ENCODE assay signal across 8 cellular contexts in the genomic region with DNA sequence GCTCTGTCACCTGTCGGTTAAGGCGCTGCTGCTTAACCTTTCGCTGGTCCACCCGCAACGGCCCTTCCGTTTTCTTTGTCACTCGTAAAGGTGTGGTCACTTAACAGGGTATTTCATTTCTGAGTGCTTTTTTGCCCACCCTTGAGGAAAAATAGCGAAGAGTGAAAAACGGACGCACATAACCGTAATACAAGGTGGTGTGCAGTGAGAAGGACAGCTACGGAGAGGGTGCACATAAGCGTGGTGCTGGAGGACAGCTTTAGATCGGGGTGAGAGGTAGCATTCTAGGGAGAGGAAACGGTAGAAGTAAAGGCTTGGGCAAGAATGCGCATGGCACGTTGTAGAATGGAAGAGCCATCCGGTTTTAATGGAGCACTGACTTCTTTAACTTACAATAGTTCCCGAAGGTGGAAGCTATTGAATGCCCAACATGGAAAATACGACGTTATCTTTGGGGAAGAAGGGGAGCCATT. TPM values are rescaled to one million over a fixed set of nuclear protein-coding genes. Genes with fewer than 3 reads are reported as not detected.
A peak's percentile ranks its signal among the peaks of the same experiment; 100 is the strongest.
DNase-seq lines count a peak whose midpoint lies in the region; ATAC-seq, FAIRE-seq and TF ChIP-seq lines count a peak whose summit lies in the region.

No MANE protein-coding gene starts in this region.

- peaks cover 31% of the 10 kb centered on the region for H3K4me1 ChIP-seq in A549
- H3K4me1 ChIP-seq in KMS-11 (ENCODE audit: low read depth, poor library complexity, severe bottlenecking), result peaks cover 40% of the 10 kb centered on the region

- FAIRE-seq in A549 (lab: Jason Lieb, UNC), result no peak

- H3K4me3 ChIP-seq in A549 (peak overlapping the region; percentile 87), KMS-11 (IDR thresholded peaks at IDR 0.05; ENCODE audit: insufficient read depth, low read depth, low read length) (peak overlapping the region; percentile 77), iPS-18c (ENCODE audit: insufficient read depth, low read depth, low read length) (peak overlapping the region; percentile 96)

- H3K36me3 Mint-ChIP-seq in activated naive CD4-positive, alpha-beta T cell treated with anti-CD3 and anti-CD28 coated beads, Interleukin-2, amount 50 U/mL, for 24 hours, result peaks cover 12% of the 10 kb centered on the region

- no peaks in the 10 kb centered on the region for H3K27me3 ChIP-seq in KMS-11 (ENCODE audit: insufficient read depth, low read depth)

- DNase-seq in A549 (ENCODE audit: low read depth in 1 of 2, low spot score in 1 of 2) (no peak), left lobe of liver (ENCODE audit: low spot score) (no peak)
- DNase-seq in stimulated activated naive CD8-positive, alpha-beta T cell treated with anti-CD3 and anti-CD28 coated beads, Interleukin-15, amount 100 ng/mL, for 72 hours, result peak; percentile 20 to 31

- peak overlapping the region; percentile 88 to 98 for H3K27ac ChIP-seq in A549
- peak overlapping the region; percentile 88 for H3K27ac ChIP-seq in KMS-11

- CTCF ChIA-PET in A549 (lab: Yijun Ruan, JAX), result interaction anchor here (1.8 kb wide), 1 partner anchor 12 kb away, joined by 7 read pairs; no protein-coding TSS in a partner anchor

- TF ChIP-seq CTCF in A549 (IDR thresholded peaks at IDR 0.05), result no peak
- TF ChIP-seq CTCF in KMS-11 (conservative IDR thresholded peaks at IDR 0.05; ENCODE audit: low read depth, low read length), result no peak

- peak overlapping the region; percentile 96 for H3K9ac ChIP-seq in KMS-11

- peaks cover 22% of the 10 kb centered on the region for H4K20me1 ChIP-seq in KMS-11 (ENCODE audit: insufficient read depth)

- H3K9me3 ChIP-seq in A549, result no peaks in the 10 kb centered on the region
- no peaks in the 10 kb centered on the region for H3K9me3 ChIP-seq in iPS-18c (ENCODE audit: control insufficient read depth, insufficient read depth, low read length)

- peak overlapping the region; percentile 77 for H3K27ac Mint-ChIP-seq in activated naive CD4-positive, alpha-beta T cell treated with anti-CD3 and anti-CD28 coated beads, Interleukin-2, amount 50 U/mL, for 24 hours
- peak overlapping the region; percentile 100 for H3K27ac Mint-ChIP-seq in stimulated activated naive CD8-positive, alpha-beta T cell treated with anti-CD3 and anti-CD28 coated beads, Interleukin-15, amount 100 ng/mL, for 72 hours

- no peak for TF ChIP-seq EP300 in A549 (IDR thresholded peaks at IDR 0.05)

- no peaks in the 10 kb centered on the region for H3K9me3 Mint-ChIP-seq in activated naive CD4-positive, alpha-beta T cell treated with anti-CD3 and anti-CD28 coated beads, Interleukin-2, amount 50 U/mL, for 24 hours
- no peaks in the 10 kb centered on the region for H3K9me3 Mint-ChIP-seq in stimulated activated naive CD8-positive, alpha-beta T cell treated with anti-CD3 and anti-CD28 coated beads, Interleukin-15, amount 100 ng/mL, for 72 hours

- no peaks in the 10 kb centered on the region for H3K27me3 Mint-ChIP-seq in activated naive CD4-positive, alpha-beta T cell treated with anti-CD3 and anti-CD28 coated beads, Interleukin-2, amount 50 U/mL, for 24 hours
- H3K27me3 Mint-ChIP-seq in stimulated activated naive CD8-positive, alpha-beta T cell treated with anti-CD3 and anti-CD28 coated beads, Interleukin-15, amount 100 ng/mL, for 72 hours, result no peaks in the 10 kb centered on the region

- H2AFZ ChIP-seq in KMS-11 (ENCODE audit: low read depth), result peak overlapping the region; percentile 96

- ATAC-seq in A549 (peak in 1 of 2 experiments; percentile 10; a peak in 3 of 6 replicates), GM18511 (IDR thresholded peaks at IDR 0.05; ENCODE audit: unreplicated experiment) (peak; percentile 14), HG02763 (IDR thresholded peaks at IDR 0.05; ENCODE audit: unreplicated experiment) (no peak), left lobe of liver (no peak)
- ATAC-seq in stimulated activated naive CD8-positive, alpha-beta T cell treated with anti-CD3 and anti-CD28 coated beads, Interleukin-15, amount 100 ng/mL, for 72 hours, result peak; percentile 56

- peak overlapping the region; percentile 97 for H3K4me3 Mint-ChIP-seq in activated naive CD4-positive, alpha-beta T cell treated with anti-CD3 and anti-CD28 coated beads, Interleukin-2, amount 50 U/mL, for 24 hours
- H3K4me3 Mint-ChIP-seq in stimulated activated naive CD8-positive, alpha-beta T cell treated with anti-CD3 and anti-CD28 coated beads, Interleukin-15, amount 100 ng/mL, for 72 hours, result peak overlapping the region; percentile 86 to 98

- TF ChIP-seq POLR2A in A549 (IDR thresholded peaks at IDR 0.05; ENCODE audit: low read length), result no peak

- H3K4me1 Mint-ChIP-seq in activated naive CD4-positive, alpha-beta T cell treated with anti-CD3 and anti-CD28 coated beads, Interleukin-2, amount 50 U/mL, for 24 hours, result peaks cover 64% of the 10 kb centered on the region
- H3K4me1 Mint-ChIP-seq in stimulated activated naive CD8-positive, alpha-beta T cell treated with anti-CD3 and anti-CD28 coated beads, Interleukin-15, amount 100 ng/mL, for 72 hours, result peaks cover 68% of the 10 kb centered on the region

- POLR2A ChIA-PET in A549 (lab: Yijun Ruan, JAX), result interaction anchor here (0.9 to 3.6 kb wide), 4 partner anchors 9 to 172 kb away, joined by 4 to 29 read pairs (median 10); partner anchors contain the start of gene MARCHF6

- H3K4me2 ChIP-seq in A549, result peak overlapping the region; percentile 97
- H3K4me2 ChIP-seq in KMS-11, result peak overlapping the region; percentile 96

- H3K36me3 ChIP-seq in KMS-11 (ENCODE audit: insufficient read depth), result peaks cover 23% of the 10 kb centered on the region; the same call in 1 of the 2 replicates

- WGBS in A549 (ENCODE audit: missing lambda C conversion rate), result 3% methylated on average over 21 of the region's 21 CpGs

- TF ChIP-seq RAD21 in A549 (conservative IDR thresholded peaks at IDR 0.05 in 1 of 2, IDR thresholded peaks at IDR 0.05 in 1 of 2), result no peak

- peaks cover 88% of the 10 kb centered on the region for H3K79me2 ChIP-seq in KMS-11 (ENCODE audit: insufficient read depth, low read depth)

TF ChIP-seq in A549, 52 proteins besides CTCF, POLR2A, EP300 and RAD21 (continues in another document):
- TF ChIP-seq KDM5A (IDR thresholded peaks at IDR 0.05), result no peak
- TF ChIP-seq HOXB13 (CRISPR knock-in tag; IDR thresholded peaks at IDR 0.05; ENCODE audit: low read depth), result no peak
- TF ChIP-seq CEBPB (IDR thresholded peaks at IDR 0.05), result no peak
- TF ChIP-seq ZC3H11A (IDR thresholded peaks at IDR 0.05), result no peak; the same call in 1 of the 2 replicates
- TF ChIP-seq, protein P1, sequence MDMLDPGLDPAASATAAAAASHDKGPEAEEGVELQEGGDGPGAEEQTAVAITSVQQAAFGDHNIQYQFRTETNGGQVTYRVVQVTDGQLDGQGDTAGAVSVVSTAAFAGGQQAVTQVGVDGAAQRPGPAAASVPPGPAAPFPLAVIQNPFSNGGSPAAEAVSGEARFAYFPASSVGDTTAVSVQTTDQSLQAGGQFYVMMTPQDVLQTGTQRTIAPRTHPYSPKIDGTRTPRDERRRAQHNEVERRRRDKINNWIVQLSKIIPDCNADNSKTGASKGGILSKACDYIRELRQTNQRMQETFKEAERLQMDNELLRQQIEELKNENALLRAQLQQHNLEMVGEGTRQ (IDR thresholded peaks at IDR 0.05), result no peak
- no peak for TF ChIP-seq MYC (IDR thresholded peaks at IDR 0.05; ENCODE audit: borderline replicate concordance, low read length)
- no peak for TF ChIP-seq NFE2L2 (conservative IDR thresholded peaks at IDR 0.05; ENCODE audit: low read length)
- TF ChIP-seq POLR2AphosphoS2 (conservative IDR thresholded peaks at IDR 0.05; ENCODE audit: low read length), result no peak
- TF ChIP-seq RARB (CRISPR knock-in tag; IDR thresholded peaks at IDR 0.05), result no peak
- TF ChIP-seq CBX8 (IDR thresholded peaks at IDR 0.05), result no peak
- TF ChIP-seq ZSCAN20 (CRISPR knock-in tag; IDR thresholded peaks at IDR 0.05), result no peak
- no peak for TF ChIP-seq EHMT2 (IDR thresholded peaks at IDR 0.05; ENCODE audit: low read depth)
- TF ChIP-seq, protein P2, sequence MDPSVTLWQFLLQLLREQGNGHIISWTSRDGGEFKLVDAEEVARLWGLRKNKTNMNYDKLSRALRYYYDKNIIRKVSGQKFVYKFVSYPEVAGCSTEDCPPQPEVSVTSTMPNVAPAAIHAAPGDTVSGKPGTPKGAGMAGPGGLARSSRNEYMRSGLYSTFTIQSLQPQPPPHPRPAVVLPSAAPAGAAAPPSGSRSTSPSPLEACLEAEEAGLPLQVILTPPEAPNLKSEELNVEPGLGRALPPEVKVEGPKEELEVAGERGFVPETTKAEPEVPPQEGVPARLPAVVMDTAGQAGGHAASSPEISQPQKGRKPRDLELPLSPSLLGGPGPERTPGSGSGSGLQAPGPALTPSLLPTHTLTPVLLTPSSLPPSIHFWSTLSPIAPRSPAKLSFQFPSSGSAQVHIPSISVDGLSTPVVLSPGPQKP (IDR thresholded peaks at IDR 0.05; ENCODE audit: low read depth, low read length), result no peak
- TF ChIP-seq TFCP2L1 (CRISPR knock-in tag; IDR thresholded peaks at IDR 0.05), result no peak
- no peak for TF ChIP-seq ZNF302 (CRISPR knock-in tag; IDR thresholded peaks at IDR 0.05)

RNA-seq across cellular contexts. Expression of gene CCT5, which starts 0.8 kb away (rescaled TPM):
- polyA plus RNA-seq in A549 (2011; rRNA removed) (569 and 730 TPM in 2 replicates), A549 (2017; fragmentation: RNase III; extraction: RNeasy Plus Mini Kit Qiagen cat#74134 plus additional on column Dnase treatment) (809 to 979 TPM (median 858 TPM) in 3 replicates)
- polyA plus RNA-seq in A549 (2012; cell fraction: cytosol; rRNA removed), result 495 and 537 TPM in 2 replicates
- polyA plus RNA-seq in A549 (2012; cell fraction: nucleus; rRNA removed), result 371 and 544 TPM in 2 replicates
- 773 and 905 TPM in 2 replicates for polyA minus RNA-seq in A549 (2011; rRNA and poly(A)+ RNA removed)
- 47.9 TPM for total RNA-seq in left lobe of liver

RNA-seq across cellular contexts. Expression of gene ATPSCKMT, which starts 1.2 kb away (rescaled TPM):
- polyA plus RNA-seq in A549 (2011; rRNA removed) (27.6 and 34.1 TPM in 2 replicates), A549 (2017; fragmentation: RNase III; extraction: RNeasy Plus Mini Kit Qiagen cat#74134 plus additional on column Dnase treatment) (24.5 to 27.4 TPM (median 26.3 TPM) in 3 replicates)
- polyA plus RNA-seq in A549 (2012; cell fraction: cytosol; rRNA removed), result 11.2 and 11.5 TPM in 2 replicates
- polyA plus RNA-seq in A549 (2012; cell fraction: nucleus; rRNA removed), result 6.5 and 16.0 TPM in 2 replicates
- polyA minus RNA-seq in A549 (2011; rRNA and poly(A)+ RNA removed), result 21.8 and 33.1 TPM in 2 replicates
- total RNA-seq in left lobe of liver, result 13.7 TPM

RNA-seq across cellular contexts. Expression of gene CMBL, which starts 56.9 kb away (rescaled TPM):
- polyA plus RNA-seq in A549 (2011; rRNA removed), result 23.5 and 23.6 TPM in 2 replicates
- polyA plus RNA-seq in A549 (2012; cell fraction: cytosol; rRNA removed), result 24.9 and 33.1 TPM in 2 replicates
- polyA plus RNA-seq in A549 (2012; cell fraction: nucleus; rRNA removed), result 21.0 and 22.2 TPM in 2 replicates
- 32.6 to 35.7 TPM (median 33.8 TPM) in 3 replicates for polyA plus RNA-seq in A549 (2017; fragmentation: RNase III; extraction: RNeasy Plus Mini Kit Qiagen cat#74134 plus additional on column Dnase treatment)
- 20.4 and 21.6 TPM in 2 replicates for polyA minus RNA-seq in A549 (2011; rRNA and poly(A)+ RNA removed)
- 116 TPM for total RNA-seq in left lobe of liver

Comparison
In these comparisons a context has a peak if more than half of its experiments do, and no peak if none do; other contexts are left out.
1. ATAC-seq: peak in GM18511 (single experiment) and stimulated activated naive CD8-positive, alpha-beta T cell treated with anti-CD3 and anti-CD28 coated beads, Interleukin-15, amount 100 ng/mL, for 72 hours (single experiment); none in HG02763 (single experiment) and left lobe of liver (single experiment).
2. DNase-seq: peak in stimulated activated naive CD8-positive, alpha-beta T cell treated with anti-CD3 and anti-CD28 coated beads, Interleukin-15, amount 100 ng/mL, for 72 hours (2 of 2); none in A549 (0 of 2) and left lobe of liver (single experiment).
3. Peak in every context shown above with its lines, with median percentiles within 50 percentile points of each other: H3K4me3 ChIP-seq.